Comparison of ENCODE assay signal across 21 cellular contexts in genomic region chr21:31236528-31236927, GRCh38.
DNase-seq lines count a peak whose midpoint lies in the region; ATAC-seq, FAIRE-seq and TF ChIP-seq lines count a peak whose summit lies in the region.
"Had no signal": no experiment of that assay in that cellular context is flagged by ENCODE, and none has a peak within 500 bp of the region (broad histone marks: within the 10 kb centered on the region; RNA-seq: fewer than 3 reads in every experiment).

No MANE protein-coding gene starts in this region.

- peaks cover 2% of the 10 kb centered on the region for H3K9me3 ChIP-seq in keratinocyte (ENCODE audit: control insufficient read depth, low read depth, low read length)
- no peaks in the 10 kb centered on the region for H3K9me3 ChIP-seq in lower lobe of right lung
- H3K9me3 ChIP-seq: adrenal gland had no signal

- no peaks in the 10 kb centered on the region for H3K79me2 ChIP-seq in keratinocyte (ENCODE audit: control insufficient read depth, insufficient read depth, low read length)

- peaks cover 10% of the 10 kb centered on the region for H3K9me3 Mint-ChIP-seq in activated CD4-positive, alpha-beta T cell treated with anti-CD3 and anti-CD28 coated beads for 36 hours (ENCODE audit: low read depth)
- H3K9me3 Mint-ChIP-seq in activated CD4-positive, alpha-beta T cell treated with anti-CD3 and anti-CD28 coated beads, Interleukin-2, amount 10 ng/mL, durations not matched to agents 7 days and 5 days = peaks cover 28% of the 10 kb centered on the region

- H3K36me3 Mint-ChIP-seq in activated CD4-positive, alpha-beta T cell treated with anti-CD3 and anti-CD28 coated beads for 36 hours (ENCODE audit: low read depth) = peaks cover 63% of the 10 kb centered on the region
- peaks cover 59% of the 10 kb centered on the region for H3K36me3 Mint-ChIP-seq in activated CD4-positive, alpha-beta T cell treated with anti-CD3 and anti-CD28 coated beads, Interleukin-2, amount 10 ng/mL, durations not matched to agents 7 days and 5 days (ENCODE audit: low read depth)

- no peaks in the 10 kb centered on the region for H3K9me1 ChIP-seq in keratinocyte (ENCODE audit: control insufficient read depth, extremely low read depth, insufficient read depth, low read length)

- H3K9ac ChIP-seq in keratinocyte (ENCODE audit: control insufficient read depth, extremely low read depth, insufficient read depth, low read length) = no peak overlapping the region

- H3K4me2 ChIP-seq in keratinocyte (ENCODE audit: control insufficient read depth, extremely low read depth, insufficient read depth, low read depth, low read length) = peak overlapping the region; percentile 7

- peaks cover 3% of the 10 kb centered on the region for H4K20me1 ChIP-seq in keratinocyte (ENCODE audit: control insufficient read depth, extremely low read depth, insufficient read depth, low read length)

- H2AFZ ChIP-seq in keratinocyte (ENCODE audit: control insufficient read depth, low read length) = no peak overlapping the region

- dilution Hi-C loops in keratinocyte (cut with MboI; ENCODE audit: extremely low pct_ligation_motif_present, low sequenced_read_pairs) = no loop called here

- H3K4me3 Mint-ChIP-seq in activated CD4-positive, alpha-beta T cell treated with anti-CD3 and anti-CD28 coated beads for 36 hours = no peak overlapping the region
- no peak overlapping the region for H3K4me3 Mint-ChIP-seq in activated CD4-positive, alpha-beta T cell treated with anti-CD3 and anti-CD28 coated beads, Interleukin-2, amount 10 ng/mL, durations not matched to agents 7 days and 5 days
- H3K4me3 Mint-ChIP-seq: neural crest cell had no signal

- FAIRE-seq in keratinocyte (lab: Jason Lieb, UNC) = no peak
- FAIRE-seq: A204.1, colon, H1, RCC 7860 had no signal

- peak; percentile 26 for DNase-seq in activated CD4-positive, alpha-beta T cell treated with anti-CD3 and anti-CD28 coated beads for 36 hours
- no peak for DNase-seq in activated CD4-positive, alpha-beta T cell treated with anti-CD3 and anti-CD28 coated beads, Interleukin-2, amount 50 U/mL, for 1 hour
- DNase-seq in HK-2 (ENCODE audit: unreplicated experiment) (peak; percentile 6), keratinocyte (ENCODE audit: low read depth, low spot score) (no peak), activated gamma-delta T cell treated with Interleukin-2 at 50 U/mL for 16 hours (no peak), lower lobe of right lung (no peak), D341Med (ENCODE audit: low spot score) (no peak)
- peak; percentile 18 for DNase-seq in activated CD4-positive, alpha-beta T cell treated with anti-CD3 and anti-CD28 coated beads, Interleukin-2, amount 10 ng/mL, durations not matched to agents 7 days and 5 days
- DNase-seq: adrenal gland, KG1, mesendoderm, NCI-H1694 treated with DMSO at 0.1 percent for 48 hours, NCI-H524 treated with DMSO at 0.1 percent for 48 hours, SW 1271, upper lobe of left lung had no signal

- H3K27me3 ChIP-seq in keratinocyte (ENCODE audit: control insufficient read depth, extremely low read depth, insufficient read depth, low read length) (no peaks in the 10 kb centered on the region), lower lobe of right lung (ENCODE audit: low read depth) (no peaks in the 10 kb centered on the region)
- H3K27me3 ChIP-seq: adrenal gland, upper lobe of left lung had no signal

- no peaks in the 10 kb centered on the region for H3K27me3 Mint-ChIP-seq in activated CD4-positive, alpha-beta T cell treated with anti-CD3 and anti-CD28 coated beads for 36 hours
- H3K27me3 Mint-ChIP-seq in activated CD4-positive, alpha-beta T cell treated with anti-CD3 and anti-CD28 coated beads, Interleukin-2, amount 10 ng/mL, durations not matched to agents 7 days and 5 days = no peaks in the 10 kb centered on the region

- H3K4me3 ChIP-seq in keratinocyte (ENCODE audit: control insufficient read depth in 2 of 3, extremely low read depth in 1 of 3, insufficient read depth in 2 of 3, low read depth in 1 of 3, low read length in 3 of 3) (no peak overlapping the region), lower lobe of right lung (no peak overlapping the region)
- H3K4me3 ChIP-seq: adrenal gland, upper lobe of left lung had no signal

- TF ChIP-seq CTCF in keratinocyte (optimal IDR thresholded peaks at IDR 0.05 in 1 of 3, IDR thresholded peaks at IDR 0.05 in 1 of 3, conservative IDR thresholded peaks at IDR 0.05 in 1 of 3; ENCODE audit: extremely low read depth in 1 of 3, insufficient read depth in 2 of 3, low read length in 3 of 3) = no peak
- TF ChIP-seq CTCF in lower lobe of right lung (IDR thresholded peaks at IDR 0.05) = no peak

- H3K4me1 ChIP-seq in keratinocyte (ENCODE audit: control insufficient read depth, extremely low read depth, insufficient read depth, low read length) (peaks cover 14% of the 10 kb centered on the region), lower lobe of right lung (no peaks in the 10 kb centered on the region)
- H3K4me1 ChIP-seq: adrenal gland, upper lobe of left lung had no signal

- intact Hi-C loops in activated CD4-positive, alpha-beta T cell treated with anti-CD3 and anti-CD28 coated beads for 36 hours (cut with DNase I, micrococcal nuclease) = no loop called here
- intact Hi-C loops in lower lobe of right lung (cut with DNase I) = no loop called here

- peaks cover 15% of the 10 kb centered on the region for H3K4me1 Mint-ChIP-seq in activated CD4-positive, alpha-beta T cell treated with anti-CD3 and anti-CD28 coated beads for 36 hours
- H3K4me1 Mint-ChIP-seq in activated CD4-positive, alpha-beta T cell treated with anti-CD3 and anti-CD28 coated beads, Interleukin-2, amount 10 ng/mL, durations not matched to agents 7 days and 5 days = peaks cover 18% of the 10 kb centered on the region

- peak; percentile 65 for ATAC-seq in activated CD4-positive, alpha-beta T cell treated with anti-CD3 and anti-CD28 coated beads for 36 hours
- no peak for ATAC-seq in lower lobe of right lung

- H3K36me3 ChIP-seq in keratinocyte (ENCODE audit: control insufficient read depth in 2 of 2, extremely low read depth in 1 of 2, insufficient read depth in 2 of 2, low read length in 2 of 2) (no peaks in the 10 kb centered on the region), lower lobe of right lung (no peaks in the 10 kb centered on the region)
- H3K36me3 ChIP-seq: adrenal gland, upper lobe of left lung had no signal

- CTCF ChIA-PET in activated CD4-positive, alpha-beta T cell treated with anti-CD3 and anti-CD28 coated beads for 36 hours (lab: Charles Lee) = interaction anchor here (0.5 to 1.9 kb wide), 4 partner anchors 51 to 344 kb away, joined by 3 to 5 read pairs (median 3); no protein-coding TSS in a partner anchor
- CTCF ChIA-PET in activated CD4-positive, alpha-beta T cell treated with anti-CD3 and anti-CD28 coated beads, Interleukin-2, amount 10 ng/mL, durations not matched to agents 7 days and 5 days (lab: Charles Lee) = interaction anchor here (0.5 to 1.9 kb wide), 3 partner anchors 12 to 341 kb away, joined by 3 to 4 read pairs (median 3); no protein-coding TSS in a partner anchor

- H3K27ac Mint-ChIP-seq in activated CD4-positive, alpha-beta T cell treated with anti-CD3 and anti-CD28 coated beads for 36 hours = no peak overlapping the region
- H3K27ac Mint-ChIP-seq in activated CD4-positive, alpha-beta T cell treated with anti-CD3 and anti-CD28 coated beads, Interleukin-2, amount 10 ng/mL, durations not matched to agents 7 days and 5 days = no peak overlapping the region

- POLR2A ChIA-PET in activated CD4-positive, alpha-beta T cell treated with anti-CD3 and anti-CD28 coated beads for 36 hours (lab: Charles Lee) = interaction anchor here (0.6 kb wide), 1 partner anchor 8 kb away, joined by 3 read pairs; no protein-coding TSS in a partner anchor
- POLR2A ChIA-PET in activated CD4-positive, alpha-beta T cell treated with anti-CD3 and anti-CD28 coated beads, Interleukin-2, amount 10 ng/mL, durations not matched to agents 7 days and 5 days (lab: Charles Lee) = no interaction called here

- no peak overlapping the region for H3K27ac ChIP-seq in keratinocyte (ENCODE audit: control insufficient read depth, insufficient read depth, low read length)
- no peak overlapping the region for H3K27ac ChIP-seq in lower lobe of right lung
- H3K27ac ChIP-seq: adrenal gland, epithelial cell of prostate, upper lobe of left lung had no signal

Comparison
In these comparisons a context has a peak if more than half of its experiments do, and no peak if none do; other contexts are left out.
1. DNase-seq: peak in activated CD4-positive, alpha-beta T cell treated with anti-CD3 and anti-CD28 coated beads for 36 hours (single experiment), HK-2 (single experiment) and activated CD4-positive, alpha-beta T cell treated with anti-CD3 and anti-CD28 coated beads, Interleukin-2, amount 10 ng/mL, durations not matched to agents 7 days and 5 days (single experiment); none in activated CD4-positive, alpha-beta T cell treated with anti-CD3 and anti-CD28 coated beads, Interleukin-2, amount 50 U/mL, for 1 hour (single experiment), keratinocyte (single experiment), activated gamma-delta T cell treated with Interleukin-2 at 50 U/mL for 16 hours (single experiment), lower lobe of right lung (single experiment) and D341Med (single experiment).